In genomic region chr16:87934752-87935425, GRCh38 we compare ENCODE assay signal across 17 cellular contexts. TPM values are rescaled to one million over a fixed set of nuclear protein-coding genes. Genes with fewer than 3 reads are reported as not detected.
"Had no signal": no experiment of that assay in that cellular context is flagged by ENCODE, and none has a peak within 500 bp of the region (broad histone marks: within the 10 kb centered on the region; RNA-seq: fewer than 3 reads in every experiment).

No MANE protein-coding gene starts in this region.

RNA-seq across cellular contexts. Expression of gene CA5A, which starts 1.4 kb away (rescaled TPM):
- total RNA-seq: activated B cell treated with CpG ODN at 0.5 μM for 24 hours; activated CD8-positive, alpha-beta T cell treated with anti-CD3 and anti-CD28 coated beads for 36 hours; activated naive CD8-positive, alpha-beta T cell treated with anti-CD3 and anti-CD28 coated beads for 36 hours; activated T-helper 17 cell treated with anti-CD3 and anti-CD28 coated beads, Interleukin-2, amount 50 U/mL, for 72 hours; aorta; body of pancreas; chondrocyte; dermis microvascular lymphatic vessel endothelial cell; endothelial cell of umbilical vein; esophagus squamous epithelium; fibroblast of lung; fibroblast of villous mesenchyme; gastroesophageal sphincter; glomerular endothelial cell; T-helper 17 cell had no signal
- polyA plus RNA-seq: adrenal gland, endothelial cell of umbilical vein, esophagus, fibroblast of lung had no signal
